24 cellular contexts compared by ENCODE assay signal in the genomic region with DNA sequence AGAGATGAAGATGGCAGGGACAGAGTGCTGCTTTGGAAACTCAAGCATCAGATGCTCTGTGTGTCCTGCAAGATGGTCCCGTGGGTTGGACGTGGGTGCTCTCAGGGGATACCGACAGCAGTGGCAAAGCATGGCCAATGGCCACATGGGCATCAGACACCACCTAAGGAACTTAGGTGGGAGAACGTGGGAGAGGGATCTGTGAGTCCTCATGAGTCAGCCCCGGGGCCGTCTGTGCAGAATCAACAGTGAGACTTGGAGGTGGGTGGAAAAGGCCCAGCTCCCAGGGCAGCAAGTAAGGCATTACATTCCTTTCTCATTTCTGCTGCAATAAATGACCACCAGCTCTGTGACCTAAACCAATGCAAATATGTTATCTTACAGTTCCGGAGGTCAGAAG.
"Had no signal": no experiment of that assay in that cellular context is flagged by ENCODE, and none has a peak within 500 bp of the region (broad histone marks: within the 10 kb centered on the region; RNA-seq: fewer than 3 reads in every experiment).

No MANE protein-coding gene starts in this region.

- H3K27me3 ChIP-seq: esophagus muscularis mucosa, left lung, neutrophil, pancreas, right lobe of liver, transverse colon, vagina had no signal

- FAIRE-seq: frontal cortex, keratinocyte, pancreas, small intestine had no signal

- H3K4me1 ChIP-seq: esophagus muscularis mucosa, left lung, pancreas, right lobe of liver, transverse colon, vagina had no signal

- H3K27ac ChIP-seq: esophagus muscularis mucosa, left lung, neutrophil, pancreas, right lobe of liver, thoracic aorta, transverse colon, vagina had no signal

- H3K4me3 ChIP-seq: esophagus muscularis mucosa, left lung, pancreas, right lobe of liver, thoracic aorta, transverse colon, vagina had no signal

- H3K36me3 ChIP-seq: esophagus muscularis mucosa, left lung, neutrophil, pancreas, right lobe of liver, thoracic aorta, transverse colon, vagina had no signal

- ATAC-seq: left lung; naive thymus-derived CD4-positive, alpha-beta T cell; pancreas; right lobe of liver; stimulated activated naive B cell treated with anti-CD40 and anti-IgM and Interleukin-4, amounts not matched to agents 10 μg/mL and 1 μg/mL and 100 μg/mL, for 72 hours had no signal

- H3K9me3 ChIP-seq: esophagus muscularis mucosa, left lung, neutrophil, pancreas, right lobe of liver, thoracic aorta, transverse colon, vagina had no signal

- DNase-seq: cerebellar nuclear complex; cortex of kidney; effector CD8-positive, alpha-beta T cell; endodermal cell; immature natural killer cell; left lung; mesenchymal stem cell; midbrain; naive thymus-derived CD4-positive, alpha-beta T cell; nephron progenitor cell; pancreas; retina; right lobe of liver; small intestine; stimulated activated CD4-positive, alpha-beta T cell treated with anti-CD3 and anti-CD28 coated beads, Interleukin-15, amount 100 ng/mL, for 24 hours; stimulated activated CD4-positive, alpha-beta T cell treated with anti-CD3 and anti-CD28 coated beads, Interleukin-2, amount 100 ng/mL, for 48 hours; stimulated activated naive B cell treated with anti-CD40 and anti-IgM and Interleukin-4, amounts not matched to agents 10 μg/mL and 1 μg/mL and 100 μg/mL, for 72 hours; transverse colon had no signal
